Comparison of ENCODE assay signal across 1 cellular context in genomic region chr5:1486271-1486670, GRCh38.
TF ChIP-seq lines count a peak whose summit lies in the region.

No MANE protein-coding gene starts in this region.

TF ChIP-seq in GM12878, 131 proteins besides CTCF, POLR2A, EP300 and RAD21:
- no peak for TF ChIP-seq SMAD5 (IDR thresholded peaks at IDR 0.05; ENCODE audit: low read depth)
- TF ChIP-seq POLR2AphosphoS5 (IDR thresholded peaks at IDR 0.05; ENCODE audit: low read length), result 0 out of 2 replicates have a peak, but pooled peaks have one; percentile 14
